ENCODE assay signal across 9 cellular contexts in the genomic region with DNA sequence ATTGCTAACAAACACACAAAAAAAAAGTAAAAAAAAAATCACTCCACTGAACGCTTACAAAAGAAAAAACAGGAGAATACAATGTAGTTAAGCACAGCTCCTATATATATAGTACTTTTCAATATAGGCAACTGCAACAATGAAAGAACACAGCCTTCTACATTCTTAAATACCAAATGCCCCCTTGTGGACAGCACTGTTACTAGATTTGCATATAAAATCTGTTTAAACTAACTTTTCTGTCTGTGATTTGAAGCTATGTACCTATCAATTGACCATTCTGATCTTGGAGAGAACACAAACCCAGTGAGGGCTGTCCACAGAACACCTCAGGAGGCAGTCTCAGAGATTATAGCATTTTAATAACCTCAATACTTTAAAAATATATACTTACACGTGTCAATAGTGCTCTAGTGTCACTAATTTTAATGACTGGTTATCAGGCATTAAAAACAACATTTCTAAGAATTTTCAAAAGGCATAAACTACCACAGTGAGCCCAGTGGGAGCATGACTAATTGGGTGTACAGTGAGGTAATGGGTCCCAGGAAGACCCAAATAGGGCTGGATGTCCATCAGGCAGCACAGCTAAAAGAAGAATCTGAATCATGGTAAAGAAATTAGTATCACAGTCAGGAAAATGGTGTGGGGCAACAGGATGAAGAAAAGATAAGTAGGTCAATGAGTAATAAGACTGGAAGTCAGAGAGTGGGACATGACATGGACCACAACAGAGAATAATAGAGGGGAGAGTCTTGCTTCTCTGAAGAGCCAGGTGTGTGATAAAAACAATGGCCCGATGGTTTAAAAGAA. TPM values are rescaled to one million over a fixed set of nuclear protein-coding genes. Genes with fewer than 3 reads are reported as not detected.
DNase-seq lines count a peak whose midpoint lies in the region; ATAC-seq and TF ChIP-seq lines count a peak whose summit lies in the region.
"Had no signal": no experiment of that assay in that cellular context is flagged by ENCODE, and none has a peak within 500 bp of the region (broad histone marks: within the 10 kb centered on the region; RNA-seq: fewer than 3 reads in every experiment).

No MANE protein-coding gene starts in this region.

- DNase-seq in AG10803 (ENCODE audit: low read depth) = peak; percentile 75
- DNase-seq in HAP-1 (ENCODE audit: low spot score in 2 of 2) = peak; percentile 67 to 73
- peak; percentile 47 for DNase-seq in NCI-H510A (lab: John Stamatoyannopoulos, UW)
- DNase-seq in brain microvascular endothelial cell = peak; percentile 90
- no peak for DNase-seq in mucosa of gallbladder (ENCODE audit: low spot score)
- DNase-seq: stimulated activated naive B cell treated with anti-CD40 and anti-IgM and Interleukin-4, amounts not matched to agents 10 μg/mL and 1 μg/mL and 100 μg/mL, for 72 hours had no signal

- ATAC-seq in GM21526 (IDR thresholded peaks at IDR 0.05; ENCODE audit: low FRiP score, unreplicated experiment) = no peak
- ATAC-seq in GM21367 (IDR thresholded peaks at IDR 0.05; ENCODE audit: unreplicated experiment) = no peak

- H3K4me3 ChIP-seq in AG10803 (ENCODE audit: low read length) = no peak overlapping the region
- no peak overlapping the region for H3K4me3 ChIP-seq in HAP-1
- no peak overlapping the region for H3K4me3 ChIP-seq in brain microvascular endothelial cell (ENCODE audit: low read depth, low read length)
- H3K4me3 ChIP-seq in liver (ENCODE audit: low read depth in 1 of 3, low read length in 3 of 3) = no peak overlapping the region

- H3K9ac ChIP-seq in liver (ENCODE audit: low read depth in 1 of 2, low read length in 2 of 2) = no peak overlapping the region

- H3K27ac ChIP-seq in brain microvascular endothelial cell (peak overlapping the region; percentile 89), liver (ENCODE audit: low read depth in 1 of 2, low read length in 2 of 2) (no peak overlapping the region)

- TF ChIP-seq CTCF in AG10803 (conservative IDR thresholded peaks at IDR 0.05; ENCODE audit: low read length) (peak; percentile 77), brain microvascular endothelial cell (IDR thresholded peaks at IDR 0.05; ENCODE audit: low read depth, low read length, missing control alignments) (peak; percentile 46), liver (IDR thresholded peaks at IDR 0.05; ENCODE audit: low read depth, low read length, missing input control) (peak; percentile 42)

- H3K27me3 ChIP-seq in HAP-1 (ENCODE audit: low read depth) = no peaks in the 10 kb centered on the region
- H3K27me3 ChIP-seq in brain microvascular endothelial cell (replicated peaks) = no peaks in the 10 kb centered on the region
- H3K27me3 ChIP-seq in liver (ENCODE audit: control insufficient read depth in 4 of 4, insufficient read depth in 4 of 4, low read length in 3 of 4) = no peaks in the 10 kb centered on the region

- in situ Hi-C loops in HAP-1 (cut with MboI; ENCODE audit: low sequenced_read_pairs) = loop anchor here (5.0 kb wide), 1 partner anchor 298 kb away; no protein-coding TSS in a partner anchor
- in situ Hi-C loops in brain microvascular endothelial cell (cut with HindIII; ENCODE audit: low pct_ligation_motif_present, low sequenced_read_pairs) = no loop called here

- H3K36me3 ChIP-seq in HAP-1 (replicated peaks) (no peaks in the 10 kb centered on the region), brain microvascular endothelial cell (replicated peaks) (no peaks in the 10 kb centered on the region), liver (ENCODE audit: control insufficient read depth in 4 of 4, insufficient read depth in 3 of 4, low read depth in 1 of 4, low read length in 3 of 4) (no peaks in the 10 kb centered on the region)

- H3K4me1 ChIP-seq in HAP-1 = no peaks in the 10 kb centered on the region
- H3K4me1 ChIP-seq in liver (ENCODE audit: control insufficient read depth in 4 of 4, insufficient read depth in 4 of 4, low read length in 3 of 4) = no peaks in the 10 kb centered on the region

- TF ChIP-seq RAD21 in liver (IDR thresholded peaks at IDR 0.05) = peak; percentile 69 to 74

- no peaks in the 10 kb centered on the region for H3K9me3 ChIP-seq in HAP-1
- H3K9me3 ChIP-seq in liver (ENCODE audit: control insufficient read depth in 4 of 4, low read length in 3 of 4) = no peaks in the 10 kb centered on the region

- WGBS in liver = 58% methylated on average over 3 of the region's 3 CpGs

TF ChIP-seq in liver, 16 proteins besides CTCF, POLR2A, EP300 and RAD21:
- no peak for TF ChIP-seq GABPA (IDR thresholded peaks at IDR 0.05 in 1 of 2, conservative IDR thresholded peaks at IDR 0.05 in 1 of 2)

RNA-seq across cellular contexts. Expression of gene CCDC169, which starts 22.2 kb away (rescaled TPM):
- total RNA-seq in liver (1 to 10 TPM in 1 of 2 donors, not detected in 1; 2.1 TPM), mucosa of gallbladder (2.0 TPM)
- not detected for polyA plus RNA-seq in liver
